In the genomic region with DNA sequence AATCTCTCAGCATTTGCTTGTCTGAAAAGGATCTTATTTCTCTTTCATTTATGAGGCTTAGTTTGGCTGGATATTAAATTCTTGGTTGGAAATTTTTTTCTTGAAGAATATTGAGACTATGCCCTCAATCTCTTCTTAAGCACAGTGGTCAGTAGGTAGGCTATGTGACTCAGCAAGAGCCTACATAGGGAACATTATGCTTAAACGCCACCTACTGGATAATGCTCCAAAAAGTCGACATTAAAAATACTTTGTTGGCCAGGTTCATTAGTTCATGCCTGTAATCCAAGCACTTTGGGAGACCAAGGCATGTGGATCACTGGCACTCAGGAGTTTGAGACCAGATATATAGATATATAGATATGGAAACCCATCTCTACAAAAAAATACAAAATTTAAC, we compare ENCODE assay signal across 7 cellular contexts.
A peak's percentile ranks its signal among the peaks of the same experiment; 100 is the strongest.
DNase-seq lines count a peak whose midpoint lies in the region; TF ChIP-seq lines count a peak whose summit lies in the region.

No MANE protein-coding gene starts in this region.

- CTCF ChIA-PET in mammary epithelial cell (lab: Charles Lee; ENCODE audit: low non-redundant PET): no interaction called here

- no peaks in the 10 kb centered on the region for H3F3A ChIP-seq in MM.1S (ENCODE audit: insufficient read depth, low read length)

- no peaks in the 10 kb centered on the region for H4K20me1 ChIP-seq in MM.1S (ENCODE audit: insufficient read depth, low read length)
- no peaks in the 10 kb centered on the region for H4K20me1 ChIP-seq in mammary epithelial cell (ENCODE audit: insufficient read depth, low read length)
- H4K20me1 ChIP-seq in osteoblast (ENCODE audit: insufficient read depth, low read length): no peaks in the 10 kb centered on the region

- H3K4me3 ChIP-seq in GM12875 (ENCODE audit: low read depth, low read length): no peak overlapping the region
- H3K4me3 ChIP-seq in MM.1S (ENCODE audit: low read length): no peak overlapping the region
- no peak overlapping the region for H3K4me3 ChIP-seq in mammary epithelial cell (replicated peaks in 1 of 3; ENCODE audit: insufficient read depth in 1 of 3, low read depth in 2 of 3, low read length in 3 of 3)
- no peak overlapping the region for H3K4me3 ChIP-seq in osteoblast (ENCODE audit: insufficient read depth, low read length)
- no peak overlapping the region for H3K4me3 ChIP-seq in suprapubic skin

- intact Hi-C loops in mammary epithelial cell (cut with micrococcal nuclease): loop anchor here (1.0 to 10.0 kb wide), 5 partner anchors 191 to 692 kb away; no protein-coding TSS in a partner anchor

- no peak overlapping the region for H2AFZ ChIP-seq in MM.1S (ENCODE audit: low read length)
- H2AFZ ChIP-seq in mammary epithelial cell (ENCODE audit: low read depth, low read length): no peak overlapping the region
- H2AFZ ChIP-seq in osteoblast (ENCODE audit: low read length): no peak overlapping the region

- no peak for TF ChIP-seq EP300 in suprapubic skin (IDR thresholded peaks at IDR 0.05)

- TF ChIP-seq CTCF in GM12875 (IDR thresholded peaks at IDR 0.05; ENCODE audit: borderline replicate concordance, insufficient read depth, low read depth, low read length) (peak; percentile 29; the same call in 1 of the 2 replicates), MM.1S (IDR thresholded peaks at IDR 0.05; ENCODE audit: low read length) (peak; percentile 41), mammary epithelial cell (conservative IDR thresholded peaks at IDR 0.05 in 1 of 2, IDR thresholded peaks at IDR 0.05 in 1 of 2; ENCODE audit: extremely low read depth in 1 of 2, insufficient read depth in 1 of 2, low read depth in 1 of 2, low read length in 2 of 2) (peak; percentile 43 to 59), osteoblast (IDR thresholded peaks at IDR 0.05; ENCODE audit: extremely low read depth, low read depth, low read length) (peak; percentile 42), suprapubic skin (IDR thresholded peaks at IDR 0.05) (no peak)

- in situ Hi-C loops in mammary epithelial cell (cut with MboI; ENCODE audit: low sequenced_read_pairs in 2 of 2): loop anchor here in 1 of 2 donors (25.0 kb wide), 1 partner anchor 406 kb away; no protein-coding TSS in a partner anchor

- H3K27ac ChIP-seq in MM.1S (ENCODE audit: low read length): no peak overlapping the region
- H3K27ac ChIP-seq in mammary epithelial cell (ENCODE audit: insufficient read depth, low read depth, low read length): no peak overlapping the region
- H3K27ac ChIP-seq in osteoblast (ENCODE audit: low read depth, low read length): no peak overlapping the region
- no peak overlapping the region for H3K27ac ChIP-seq in suprapubic skin

- DNase-seq in MM.1S (peak; percentile 71), mammary epithelial cell (peak; percentile 55), osteoblast (ENCODE audit: insufficient read length, low spot score, missing footprints) (no peak), NOMO-1 treated with dmso at 0.1 percent for 144 hours (lab: John Stamatoyannopoulos, UW; ENCODE audit: unreplicated experiment) (no peak), suprapubic skin (ENCODE audit: low spot score in 2 of 2) (no peak)
- DNase-seq in activated CD4-positive, alpha-beta T cell treated with anti-CD3 and anti-CD28 coated beads for 1 hour: no peak

- 8% methylated on average over 2 of the region's 2 CpGs for WGBS in mammary epithelial cell (ENCODE audit: low coverage, missing lambda C conversion rate)
- 44% methylated on average over 2 of the region's 2 CpGs for WGBS in suprapubic skin

- H3K79me2 ChIP-seq in MM.1S (ENCODE audit: low read length) (no peaks in the 10 kb centered on the region), mammary epithelial cell (ENCODE audit: insufficient read depth, low read length) (no peaks in the 10 kb centered on the region), osteoblast (ENCODE audit: insufficient read depth, low read length) (no peaks in the 10 kb centered on the region)

- TF ChIP-seq POLR2A in suprapubic skin (IDR thresholded peaks at IDR 0.05): no peak

- H3K9me2 ChIP-seq in MM.1S (replicated peaks; ENCODE audit: insufficient read depth, low read length): no peaks in the 10 kb centered on the region

- no peaks in the 10 kb centered on the region for H3K4me1 ChIP-seq in MM.1S (ENCODE audit: low read length)
- no peaks in the 10 kb centered on the region for H3K4me1 ChIP-seq in mammary epithelial cell (ENCODE audit: insufficient read depth, low read length)
- H3K4me1 ChIP-seq in osteoblast (ENCODE audit: insufficient read depth, low read length): peaks cover 10% of the 10 kb centered on the region
- no peaks in the 10 kb centered on the region for H3K4me1 ChIP-seq in suprapubic skin

- BruUV-seq in mammary epithelial cell (replicated peaks; lab: Mats Ljungman, UMichigan): no TSS peak

- H3K9ac ChIP-seq in MM.1S (ENCODE audit: low read length): no peak overlapping the region
- no peak overlapping the region for H3K9ac ChIP-seq in mammary epithelial cell (ENCODE audit: insufficient read depth, low read length)

- dilution Hi-C loops in mammary epithelial cell (cut with HindIII; ENCODE audit: low sequenced_read_pairs): no loop called here

- no peaks in the 10 kb centered on the region for H3K27me3 ChIP-seq in MM.1S (replicated peaks; ENCODE audit: insufficient read depth, low read length)
- no peaks in the 10 kb centered on the region for H3K27me3 ChIP-seq in mammary epithelial cell (ENCODE audit: insufficient read depth, low read length)
- H3K27me3 ChIP-seq in osteoblast (ENCODE audit: insufficient read depth, low read length): no peaks in the 10 kb centered on the region
- no peaks in the 10 kb centered on the region for H3K27me3 ChIP-seq in suprapubic skin

- no peaks in the 10 kb centered on the region for H3K9me3 ChIP-seq in MM.1S (replicated peaks; ENCODE audit: insufficient read depth, low read length)
- no peaks in the 10 kb centered on the region for H3K9me3 ChIP-seq in mammary epithelial cell (replicated peaks; ENCODE audit: insufficient read depth, low read length)
- H3K9me3 ChIP-seq in osteoblast (ENCODE audit: low read depth, low read length): no peaks in the 10 kb centered on the region
- no peaks in the 10 kb centered on the region for H3K9me3 ChIP-seq in suprapubic skin

- H3K4me2 ChIP-seq in MM.1S (ENCODE audit: low read depth, low read length) (no peak overlapping the region), mammary epithelial cell (ENCODE audit: insufficient read depth, low read depth, low read length) (no peak overlapping the region), osteoblast (ENCODE audit: insufficient read depth, low read length) (no peak overlapping the region)

- H3K36me3 ChIP-seq in MM.1S (replicated peaks; ENCODE audit: insufficient read depth, low read length) (no peaks in the 10 kb centered on the region), mammary epithelial cell (ENCODE audit: insufficient read depth, low read length) (no peaks in the 10 kb centered on the region), osteoblast (ENCODE audit: insufficient read depth, low read length) (no peaks in the 10 kb centered on the region), suprapubic skin (no peaks in the 10 kb centered on the region)

Comparison
In these comparisons a context has a peak if more than half of its experiments do, and no peak if none do; other contexts are left out.
1. CTCF ChIP-seq: peak in GM12875 (single experiment), MM.1S (single experiment), mammary epithelial cell (2 of 2) and osteoblast (single experiment); none in suprapubic skin (0 of 2).
2. DNase-seq: peak in MM.1S (single experiment) and mammary epithelial cell (single experiment); none in osteoblast (single experiment), activated CD4-positive, alpha-beta T cell treated with anti-CD3 and anti-CD28 coated beads for 1 hour (single experiment), NOMO-1 treated with dmso at 0.1 percent for 144 hours (single experiment) and suprapubic skin (0 of 2).